In genomic region chr2:147689510-147689909, GRCh38 we compare ENCODE assay signal across 8 cellular contexts.
DNase-seq lines count a peak whose midpoint lies in the region; ATAC-seq lines count a peak whose summit lies in the region.
"Had no signal": no experiment of that assay in that cellular context is flagged by ENCODE, and none has a peak within 500 bp of the region (broad histone marks: within the 10 kb centered on the region; RNA-seq: fewer than 3 reads in every experiment).

No MANE protein-coding gene starts in this region.

- peak; percentile 48 for DNase-seq in GM19238 (ENCODE audit: insufficient read length, low spot score)
- peak; percentile 97 for DNase-seq in MV-4-11 (lab: John Stamatoyannopoulos, UW)
- DNase-seq in pons (ENCODE audit: low spot score): peak; percentile 61
- DNase-seq in dedifferentiated amniotic fluid mesenchymal stem cell (ENCODE audit: extremely low spot score): no peak
- DNase-seq in NCI-H1417 (lab: John Stamatoyannopoulos, UW): no peak
- no peak for DNase-seq in NCI-H1105 (lab: John Stamatoyannopoulos, UW)
- DNase-seq: central memory CD4-positive, alpha-beta T cell had no signal

- peak; percentile 100 for ATAC-seq in HG02852 (IDR thresholded peaks at IDR 0.05; ENCODE audit: unreplicated experiment)

Comparison
In these comparisons a context has a peak if more than half of its experiments do, and no peak if none do; other contexts are left out.
1. DNase-seq: peak in GM19238 (single experiment), MV-4-11 (single experiment) and pons (single experiment); none in dedifferentiated amniotic fluid mesenchymal stem cell (single experiment), NCI-H1417 (0 of 3) and NCI-H1105 (single experiment).